ENCODE assay signal across 20 cellular contexts in the genomic region with DNA sequence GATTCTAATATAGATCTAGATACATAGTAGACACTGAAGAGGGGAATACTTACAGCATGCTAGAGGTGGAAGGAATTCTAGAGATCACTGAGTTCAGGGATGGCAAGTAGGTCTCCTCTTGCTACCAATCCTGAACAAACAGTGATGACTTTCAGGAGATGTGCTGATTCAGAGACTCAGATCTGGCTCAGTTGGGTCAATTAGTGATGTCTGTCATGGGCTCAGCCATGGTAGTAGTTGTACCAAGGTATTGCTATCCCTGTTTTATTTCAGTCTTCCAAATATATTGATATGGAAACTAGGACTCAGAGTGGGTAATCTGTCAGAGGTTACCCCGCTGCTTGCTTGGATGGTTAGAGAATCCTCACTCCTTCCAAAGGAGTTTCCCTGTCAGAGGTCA. TPM values are rescaled to one million over a fixed set of nuclear protein-coding genes. Genes with fewer than 3 reads are reported as not detected.
DNase-seq lines count a peak whose midpoint lies in the region; ATAC-seq, FAIRE-seq and TF ChIP-seq lines count a peak whose summit lies in the region.
"Had no signal": no experiment of that assay in that cellular context is flagged by ENCODE, and none has a peak within 500 bp of the region (broad histone marks: within the 10 kb centered on the region; RNA-seq: fewer than 3 reads in every experiment).

No MANE protein-coding gene starts in this region.

- TF ChIP-seq CTCF in AG10803 (conservative IDR thresholded peaks at IDR 0.05; ENCODE audit: low read length) (no peak), IMR-90 (conservative IDR thresholded peaks at IDR 0.05; ENCODE audit: low read depth, low read length) (no peak), K562 (IDR thresholded peaks at IDR 0.05 in 2 of 3, conservative IDR thresholded peaks at IDR 0.05 in 1 of 3; ENCODE audit: insufficient read depth in 2 of 3, low read depth in 1 of 3, low read length in 3 of 3) (no peak), mesothelial cell of epicardium (IDR thresholded peaks at IDR 0.05; ENCODE audit: unreplicated experiment) (no peak), H9 (conservative IDR thresholded peaks at IDR 0.05) (no peak)

- H2AFZ ChIP-seq in IMR-90 (replicated peaks; ENCODE audit: low read length, poor library complexity) = no peak overlapping the region
- no peak overlapping the region for H2AFZ ChIP-seq in K562 (ENCODE audit: low read depth, low read length)
- no peak overlapping the region for H2AFZ ChIP-seq in H9 (ENCODE audit: low read length)

- H3K14ac ChIP-seq in IMR-90 (replicated peaks; ENCODE audit: low read depth, low read length) = no peak overlapping the region
- no peak overlapping the region for H3K14ac ChIP-seq in H9 (ENCODE audit: insufficient read depth, low read length)

- H3K9ac ChIP-seq in IMR-90 (ENCODE audit: low read depth, low read length) (no peak overlapping the region), K562 (ENCODE audit: insufficient read depth in 1 of 2, low read depth in 2 of 2, low read length in 2 of 2) (no peak overlapping the region), H9 (ENCODE audit: extremely low read depth, insufficient read length, low read length) (no peak overlapping the region)
- H3K9ac ChIP-seq: BLaER1 treated with 17β-estradiol and CSF1 and Interleukin-3, amounts not matched to agents 10 nM and 100 nM had no signal

- DNase-seq in AG10803 (ENCODE audit: low read depth) = peak; percentile 54
- peak; percentile 31 for DNase-seq in IMR-90
- no peak for DNase-seq in K562 (ENCODE audit: extremely low read depth in 1 of 4, low spot score in 3 of 4)
- DNase-seq in mesothelial cell of epicardium (ENCODE audit: low spot score in 2 of 2, unreplicated experiment in 2 of 2) = no peak
- DNase-seq in H9 = no peak
- DNase-seq in CD4-positive, alpha-beta memory T cell = no peak
- DNase-seq: Caco-2; CD8-positive, alpha-beta T cell; KG1; MM.1S; NCI-H1092; NCI-H1417 treated with DMSO at 0.1 percent for 48 hours; NCI-H1694 treated with DMSO at 0.1 percent for 48 hours; NCI-H2081; T-cell had no signal

- H3K27me3 Mint-ChIP-seq in mesothelial cell of epicardium (ENCODE audit: low read depth) = no peaks in the 10 kb centered on the region
- H3K27me3 Mint-ChIP-seq in H9 (ENCODE audit: low read depth) = no peaks in the 10 kb centered on the region
- peaks cover 0 to 2% of the 10 kb centered on the region in 2 donors for H3K27me3 Mint-ChIP-seq in CD4-positive, alpha-beta memory T cell
- H3K27me3 Mint-ChIP-seq: T-cell had no signal

- no peak for TF ChIP-seq EP300 in K562 (IDR thresholded peaks at IDR 0.05; ENCODE audit: low read length)

- H3K9me3 ChIP-seq in IMR-90 (ENCODE audit: control insufficient read depth, insufficient read depth, low read length) (no peaks in the 10 kb centered on the region), K562 (replicated peaks; ENCODE audit: control insufficient read depth, insufficient read depth, low read depth, low read length) (no peaks in the 10 kb centered on the region), H9 (ENCODE audit: control insufficient read depth, low read depth, low read length) (no peaks in the 10 kb centered on the region)
- no peaks in the 10 kb centered on the region for H3K9me3 ChIP-seq in CD4-positive, alpha-beta memory T cell (ENCODE audit: control insufficient read depth in 1 of 2, low read length in 2 of 2)
- H3K9me3 ChIP-seq: BLaER1 treated with 17β-estradiol and CSF1 and Interleukin-3, amounts not matched to agents 10 nM and 100 nM; Caco-2 had no signal

- in situ Hi-C loops in IMR-90 (cut with MboI; ENCODE audit: low sequenced_read_pairs) = no loop called here
- in situ Hi-C loops in K562 (cut with MboI) = no loop called here

- FAIRE-seq in K562 (lab: Jason Lieb, UNC) = peak; percentile 49
- FAIRE-seq: G401.6, HepG2 had no signal

- H3K23ac ChIP-seq in IMR-90 (ENCODE audit: low read depth, low read length) = no peak overlapping the region; the same call in 1 of the 2 replicates
- no peak overlapping the region for H3K23ac ChIP-seq in H9 (ENCODE audit: insufficient read length, low read depth, low read length)

- TF ChIP-seq RAD21 in IMR-90 (IDR thresholded peaks at IDR 0.05; ENCODE audit: low read length) = no peak
- TF ChIP-seq RAD21 in K562 (CRISPR knock-in tag; conservative IDR thresholded peaks at IDR 0.05 in 1 of 2, IDR thresholded peaks at IDR 0.05 in 1 of 2) = no peak

- ATAC-seq in IMR-90 (ENCODE audit: low read depth) (no peak), K562 (no peak), HG02571 (IDR thresholded peaks at IDR 0.05; ENCODE audit: unreplicated experiment) (no peak)
- ATAC-seq in activated CD4-positive, CD25-positive, alpha-beta regulatory T cell treated with anti-CD3 and anti-CD28 coated beads, Interleukin-2, amount 50 U/mL, for 24 hours = no peak
- ATAC-seq: CD8-positive, alpha-beta T cell; HepG2; T-cell had no signal

- H3K27ac Mint-ChIP-seq in mesothelial cell of epicardium (peak overlapping the region; percentile 89), H9 (no peak overlapping the region)
- no peak overlapping the region for H3K27ac Mint-ChIP-seq in CD4-positive, alpha-beta memory T cell
- H3K27ac Mint-ChIP-seq: CD8-positive, alpha-beta T cell; T-cell had no signal

- H2BK120ac ChIP-seq in IMR-90 (ENCODE audit: low read depth, low read length) (no peak overlapping the region), H9 (ENCODE audit: low read depth, low read length, poor library complexity, severe bottlenecking) (no peak overlapping the region)

- no TSS peak for BruUV-seq in IMR-90 (replicated peaks; lab: Mats Ljungman, UMichigan)
- no TSS peak for BruUV-seq in K562 (replicated peaks; lab: Mats Ljungman, UMichigan)

- no peaks in the 10 kb centered on the region for H3K36me3 Mint-ChIP-seq in mesothelial cell of epicardium
- H3K36me3 Mint-ChIP-seq in H9 (ENCODE audit: insufficient read depth in 1 of 3, low read depth in 3 of 3) = peaks cover 0 to 2% (median 0%) of the 10 kb centered on the region in 3 experiments; a peak in 1 of 7 replicates
- H3K36me3 Mint-ChIP-seq in CD4-positive, alpha-beta memory T cell = no peaks in the 10 kb centered on the region
- H3K36me3 Mint-ChIP-seq: CD8-positive, alpha-beta T cell; T-cell had no signal

- H2AK5ac ChIP-seq in IMR-90 (ENCODE audit: low read depth, low read length) (no peak overlapping the region), H9 (ENCODE audit: insufficient read length, low read length) (no peak overlapping the region)

- H3K9me1 ChIP-seq in IMR-90 (ENCODE audit: insufficient read depth, low read length) (peaks cover 2% of the 10 kb centered on the region; the same call in 1 of the 2 replicates), K562 (ENCODE audit: control insufficient read depth, insufficient read depth, low read length) (no peaks in the 10 kb centered on the region)

- H3K9me3 Mint-ChIP-seq in mesothelial cell of epicardium (no peaks in the 10 kb centered on the region), H9 (no peaks in the 10 kb centered on the region; a peak in 1 of 5 replicates)
- H3K9me3 Mint-ChIP-seq in CD4-positive, alpha-beta memory T cell = no peaks in the 10 kb centered on the region
- H3K9me3 Mint-ChIP-seq: CD8-positive, alpha-beta T cell; T-cell had no signal

- H4K8ac ChIP-seq in IMR-90 (ENCODE audit: low read depth in 2 of 2, low read length in 2 of 2) (no peak overlapping the region), H9 (replicated peaks; ENCODE audit: insufficient read length, low read depth, low read length) (no peak overlapping the region)

- H3K56ac ChIP-seq in IMR-90 (ENCODE audit: extremely low read depth, insufficient read depth, low read length) = no peak overlapping the region
- H3K56ac ChIP-seq in H9 (ENCODE audit: insufficient read length, low read depth, low read length) = no peak overlapping the region

- H3K27ac ChIP-seq in IMR-90 (ENCODE audit: insufficient read depth, low read length) = no peak overlapping the region
- H3K27ac ChIP-seq in K562 (ENCODE audit: extremely low read depth, low read depth, low read length) = no peak overlapping the region
- no peak overlapping the region for H3K27ac ChIP-seq in H9 (ENCODE audit: insufficient read length, low read depth, low read length)
- no peak overlapping the region for H3K27ac ChIP-seq in CD4-positive, alpha-beta memory T cell (ENCODE audit: low read depth, low read length)
- H3K27ac ChIP-seq: BLaER1 treated with 17β-estradiol and CSF1 and Interleukin-3, amounts not matched to agents 10 nM and 100 nM had no signal

- no peak overlapping the region for H3K4me3 ChIP-seq in AG10803 (ENCODE audit: low read length)
- no peak overlapping the region for H3K4me3 ChIP-seq in IMR-90 (ENCODE audit: insufficient read depth, low read depth, low read length)
- H3K4me3 ChIP-seq in K562 = no peak overlapping the region
- H3K4me3 ChIP-seq in CD4-positive, alpha-beta memory T cell (ENCODE audit: low read length in 2 of 2) = no peak overlapping the region
- H3K4me3 ChIP-seq: BLaER1 treated with 17β-estradiol and CSF1 and Interleukin-3, amounts not matched to agents 10 nM and 100 nM had no signal

- H3K36me3 ChIP-seq in IMR-90 (ENCODE audit: control insufficient read depth, insufficient read depth, low read length) = no peaks in the 10 kb centered on the region
- H3K36me3 ChIP-seq in K562 (ENCODE audit: control insufficient read depth, insufficient read depth, low read length) = no peaks in the 10 kb centered on the region
- H3K36me3 ChIP-seq in CD4-positive, alpha-beta memory T cell (ENCODE audit: insufficient read depth, low read length) = no peaks in the 10 kb centered on the region
- H3K36me3 ChIP-seq: BLaER1 treated with 17β-estradiol and CSF1 and Interleukin-3, amounts not matched to agents 10 nM and 100 nM had no signal

- POLR2A ChIA-PET in IMR-90 (lab: Charles Lee; ENCODE audit: unreplicated experiment) = no interaction called here
- POLR2A ChIA-PET in K562 (lab: Yijun Ruan, JAX) = no interaction called here
- POLR2A ChIA-PET in CD4-positive, alpha-beta memory T cell (lab: Charles Lee; ENCODE audit: partially characterized antibody) = no interaction called here

- H2BK15ac ChIP-seq in IMR-90 (ENCODE audit: low read depth, low read length) (no peak overlapping the region), H9 (ENCODE audit: low read depth, low read length) (no peak overlapping the region)

- no CpG with 5 or more reads among the region's 1 CpG for WGBS in IMR-90 (ENCODE audit: extremely low coverage in 2 of 2, insufficient read length in 1 of 2), 2 experiments
- WGBS in K562 (ENCODE audit: insufficient coverage, low coverage, missing lambda C conversion rate) = 7% methylated on average over 1 of the region's 1 CpG
- WGBS in H9 (ENCODE audit: extremely low coverage, insufficient read length, low lambda C conversion rate) = no CpG with 5 or more reads among the region's 1 CpG

- no peak overlapping the region for H3K18ac ChIP-seq in IMR-90 (ENCODE audit: low read depth, low read length)
- H3K18ac ChIP-seq in H9 (ENCODE audit: insufficient read length, low read depth, low read length) = no peak overlapping the region

- H3T11ph ChIP-seq in H9 (ENCODE audit: low read length) = no peak overlapping the region

- H4K5ac ChIP-seq in IMR-90 (ENCODE audit: low read depth, low read length) (no peak overlapping the region), H9 (ENCODE audit: insufficient read length, low read depth, low read length) (no peak overlapping the region)

- H3K4me1 Mint-ChIP-seq in mesothelial cell of epicardium (peaks cover 76% of the 10 kb centered on the region), H9 (peaks cover 54 to 56% of the 10 kb centered on the region in 2 experiments)
- no peaks in the 10 kb centered on the region for H3K4me1 Mint-ChIP-seq in CD4-positive, alpha-beta memory T cell
- H3K4me1 Mint-ChIP-seq: T-cell had no signal

- H2BK5ac ChIP-seq in IMR-90 (ENCODE audit: low read depth, low read length, poor library complexity, severe bottlenecking) = no peak overlapping the region
- no peak overlapping the region for H2BK5ac ChIP-seq in H9 (ENCODE audit: insufficient read length, low read length)

- no peak overlapping the region for H2AK9ac ChIP-seq in IMR-90 (replicated peaks; ENCODE audit: low read depth, low read length, poor library complexity)

- dilution Hi-C loops in IMR-90 (cut with HindIII; ENCODE audit: low sequenced_read_pairs, unreplicated experiment) = no loop called here

- H3K79me1 ChIP-seq in IMR-90 (ENCODE audit: low read depth in 1 of 2, low read length in 2 of 2) (peaks cover 0 to 6% of the 10 kb centered on the region in 2 experiments; a peak in 2 of 4 replicates), H9 (ENCODE audit: insufficient read depth, low read depth, low read length, poor library complexity, severe bottlenecking) (no peaks in the 10 kb centered on the region)

- TF ChIP-seq POLR2A in IMR-90 (IDR thresholded peaks at IDR 0.05; ENCODE audit: low read depth, low read length) (no peak), K562 (conservative IDR thresholded peaks at IDR 0.05) (no peak)

- intact Hi-C loops in IMR-90 (cut with micrococcal nuclease) = no loop called here
- intact Hi-C loops in K562 (cut with micrococcal nuclease) = no loop called here
- intact Hi-C loops in CD4-positive, alpha-beta memory T cell (cut with micrococcal nuclease) = no loop called here

- no peaks in the 10 kb centered on the region for H4K20me1 ChIP-seq in IMR-90 (ENCODE audit: insufficient read depth, low read length)
- H4K20me1 ChIP-seq in K562 (replicated peaks; ENCODE audit: control insufficient read depth, insufficient read depth, low read length) = peaks cover 5% of the 10 kb centered on the region; the same call in 1 of the 2 replicates
- no peaks in the 10 kb centered on the region for H4K20me1 ChIP-seq in H9 (ENCODE audit: control insufficient read depth, insufficient read depth, insufficient read length)

- no peak overlapping the region for H2BK12ac ChIP-seq in H9 (ENCODE audit: insufficient read length, low read depth, low read length)

- H3K27me3 ChIP-seq in IMR-90 (ENCODE audit: control insufficient read depth, insufficient read depth, low read length) = no peaks in the 10 kb centered on the region
- H3K27me3 ChIP-seq in K562 (ENCODE audit: control insufficient read depth in 2 of 2, insufficient read depth in 2 of 2, low read length in 2 of 2) = peaks cover 0 to 34% of the 10 kb centered on the region in 2 experiments; a peak in 2 of 5 replicates
- no peaks in the 10 kb centered on the region for H3K27me3 ChIP-seq in H9 (ENCODE audit: insufficient read depth, low read length)
- no peaks in the 10 kb centered on the region for H3K27me3 ChIP-seq in CD4-positive, alpha-beta memory T cell (ENCODE audit: insufficient read depth, low read length)

- H4K91ac ChIP-seq in IMR-90 (ENCODE audit: insufficient read depth, low read depth, low read length) = no peak overlapping the region
- H4K91ac ChIP-seq in H9 (ENCODE audit: insufficient read length, low read depth, low read length) = no peak overlapping the region

- H3K23me2 ChIP-seq in H9 (ENCODE audit: insufficient read length, low read depth, low read length, poor library complexity, severe bottlenecking) = no peaks in the 10 kb centered on the region

- H3K4ac ChIP-seq in IMR-90 (ENCODE audit: low read depth, low read length) (no peak overlapping the region), H9 (ENCODE audit: low read depth, low read length) (no peak overlapping the region)

- H2BK20ac ChIP-seq in IMR-90 (ENCODE audit: low read depth, low read length) (no peak overlapping the region), H9 (ENCODE audit: low read depth, low read length, poor library complexity, severe bottlenecking) (no peak overlapping the region)

- CTCF ChIA-PET in IMR-90 (lab: Yijun Ruan, JAX) = no interaction called here
- CTCF ChIA-PET in K562 (lab: Yijun Ruan, JAX; ENCODE audit: low intra/inter-chr PET ratio) = no interaction called here
- CTCF ChIA-PET in CD4-positive, alpha-beta memory T cell (lab: Charles Lee; ENCODE audit: partially characterized antibody) = no interaction called here

- H3K4me2 ChIP-seq in IMR-90 (ENCODE audit: low read depth, low read length) (no peak overlapping the region), K562 (ENCODE audit: insufficient read depth, low read length) (no peak overlapping the region), H9 (ENCODE audit: insufficient read depth, insufficient read length, low read length) (no peak overlapping the region)
- H3K4me2 ChIP-seq: BLaER1 treated with 17β-estradiol and CSF1 and Interleukin-3, amounts not matched to agents 10 nM and 100 nM had no signal

- H3K4me1 ChIP-seq in IMR-90 (ENCODE audit: control insufficient read depth, insufficient read depth, low read length) (peaks cover 10% of the 10 kb centered on the region; the same call in 1 of the 2 replicates), K562 (replicated peaks in 1 of 2; ENCODE audit: control insufficient read depth in 2 of 2, insufficient read depth in 2 of 2, low read length in 2 of 2) (peaks cover 11 to 20% of the 10 kb centered on the region in 2 experiments), H9 (ENCODE audit: insufficient read depth, low read length) (peaks cover 12% of the 10 kb centered on the region; the same call in 1 of the 2 replicates)
- H3K4me1 ChIP-seq in CD4-positive, alpha-beta memory T cell (ENCODE audit: insufficient read depth, low read length) = no peaks in the 10 kb centered on the region

- H3K4me3 Mint-ChIP-seq in mesothelial cell of epicardium (no peak overlapping the region), H9 (no peak overlapping the region)
- H3K4me3 Mint-ChIP-seq in CD4-positive, alpha-beta memory T cell = no peak overlapping the region
- H3K4me3 Mint-ChIP-seq: CD8-positive, alpha-beta T cell; T-cell had no signal

- no peaks in the 10 kb centered on the region for H3K79me2 ChIP-seq in K562 (ENCODE audit: control insufficient read depth, insufficient read depth, low read length)
- no peaks in the 10 kb centered on the region for H3K79me2 ChIP-seq in H9 (ENCODE audit: insufficient read depth, low read length)

RNA-seq across cellular contexts. Expression of a gene that starts 38.5 kb away (rescaled TPM):
- 1.4 and 1.6 TPM in 2 replicates for total RNA-seq in IMR-90 (2012; rRNA removed)
- 4.2 and 4.4 TPM in 2 replicates for polyA plus RNA-seq in IMR-90 (2012; rRNA removed)
- 3.2 and 6.3 TPM in 2 replicates for polyA plus RNA-seq in IMR-90 (2012; cell fraction: cytosol; rRNA removed)
- polyA plus RNA-seq in IMR-90 (2012; cell fraction: nucleus; rRNA removed; ENCODE audit: low replicate concordance) = 6.9 and 11.9 TPM in 2 replicates
- 1.5 and 4.5 TPM in 2 replicates for total RNA-seq in K562 (2011; cell fraction: chromatin; rRNA removed; ENCODE audit: low replicate concordance)
- 3.7 and 5.2 TPM in 2 replicates for total RNA-seq in K562 (2011; cell fraction: nucleolus; rRNA removed)
- total RNA-seq in K562 (2011; cell fraction: nucleoplasm; rRNA removed) = 3.3 and 3.7 TPM in 2 replicates
- total RNA-seq in K562 (2014; rRNA removed) = 5.0 and 6.5 TPM in 2 replicates
- 1.7 and 2.1 TPM in 2 replicates for total RNA-seq in K562 (2014; rRNA removed; fragmentation: Illumina TruSeq; extraction: Trizol)
- total RNA-seq in K562 (2015; rRNA removed; fragmentation: Illumina TruSeq; extraction: Trizol) = 2.0 and 2.5 TPM in 2 replicates
- total RNA-seq in K562 (2021) = 7.6 and 8.4 TPM in 2 replicates
- 1.1 and 1.9 TPM in 2 replicates for polyA plus RNA-seq in K562 (2011; rRNA removed)
- polyA plus RNA-seq in K562 (2011; cell fraction: cytosol; rRNA removed) = 1.7 and 2.5 TPM in 2 replicates
- 4.6 and 5.8 TPM in 2 replicates for polyA plus RNA-seq in K562 (2011; cell fraction: nucleus; rRNA removed)
- 7.0 and 71.7 TPM in 2 replicates for polyA plus RNA-seq in K562 (2012)
- 5.4 and 7.2 TPM in 2 replicates for polyA plus RNA-seq in K562 (2014; fragmentation: Illumina TruSeq; extraction: Trizol)
- under 1 TPM; 0.10 to 0.11 TPM for polyA plus RNA-seq in K562 (2014; fragmentation: Nextera tagmentation; extraction: Ambion mirVana)
- polyA plus RNA-seq in K562 (2014; rRNA removed) = 5.7 TPM in 2 replicates
- 0.57 and 0.95 TPM in 2 replicates for polyA minus RNA-seq in K562 (2011; rRNA and poly(A)+ RNA removed)
- 1.2 and 1.5 TPM in 2 replicates for polyA minus RNA-seq in K562 (2011; cell fraction: cytosol; rRNA and poly(A)+ RNA removed)
- polyA minus RNA-seq in K562 (2011; cell fraction: nucleus; rRNA and poly(A)+ RNA removed) = 1.1 and 1.3 TPM in 2 replicates
- total RNA-seq in mesothelial cell of epicardium = 84.8 to 91.5 TPM (median 85.7 TPM) in 3 replicates
- 28.4 and 29.7 TPM in 2 replicates for total RNA-seq in H9 (2021)
- total RNA-seq in CD4-positive, alpha-beta memory T cell = not detected
- not detected for polyA plus RNA-seq in CD4-positive, alpha-beta memory T cell

Comparison
In these comparisons a context has a peak if more than half of its experiments do, and no peak if none do; other contexts are left out.
1. DNase-seq: peak in AG10803 (single experiment) and IMR-90 (single experiment); none in K562 (0 of 4), mesothelial cell of epicardium (0 of 2), H9 (single experiment) and CD4-positive, alpha-beta memory T cell (0 of 5).